Comparison of ENCODE assay signal across 1 cellular context in the genomic region with DNA sequence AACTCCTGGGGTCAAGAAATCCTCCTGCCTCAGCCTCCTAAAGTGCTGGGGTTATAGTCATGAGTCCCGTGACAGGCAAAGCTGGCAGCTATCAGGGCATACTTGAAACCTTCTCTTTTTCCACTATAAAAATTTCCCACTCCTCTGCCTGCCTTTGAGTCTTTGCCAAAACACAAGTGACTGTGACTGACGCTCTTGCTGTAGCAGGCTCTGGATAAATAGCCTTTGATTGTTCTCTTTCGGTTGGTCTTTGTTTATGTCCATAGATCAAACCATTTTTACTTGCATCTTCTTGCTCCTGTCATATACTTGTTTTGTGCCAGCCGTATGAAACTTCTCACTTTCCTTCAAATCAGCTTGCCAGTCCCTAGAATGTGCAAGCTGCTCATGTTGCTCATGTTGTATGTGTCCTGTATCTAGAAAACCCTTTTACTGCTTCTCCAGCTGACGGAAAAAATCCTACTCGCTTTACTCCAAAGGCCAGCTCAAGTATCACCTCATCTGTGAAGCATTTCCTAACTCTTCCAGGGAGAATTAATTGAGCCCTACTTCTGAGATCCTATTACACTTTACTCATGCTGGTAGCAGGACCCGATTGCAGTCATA.
TF ChIP-seq lines count a peak whose summit lies in the region.

No MANE protein-coding gene starts in this region.

TF ChIP-seq in H1, 55 proteins besides CTCF, POLR2A, EP300 and RAD21:
- TF ChIP-seq CHD2 (IDR thresholded peaks at IDR 0.05; ENCODE audit: low read length): no peak
- no peak for TF ChIP-seq YY1 (IDR thresholded peaks at IDR 0.05; ENCODE audit: low read depth, low read length)
- TF ChIP-seq SP1 (IDR thresholded peaks at IDR 0.05; ENCODE audit: low read depth, low read length): no peak
- TF ChIP-seq SAP30 (IDR thresholded peaks at IDR 0.05; ENCODE audit: insufficient read depth, insufficient replicate concordance, low read length): no peak
- no peak for TF ChIP-seq CBX8 (IDR thresholded peaks at IDR 0.05; ENCODE audit: borderline replicate concordance, low read depth, low read length)
- no peak for TF ChIP-seq ASH2L (IDR thresholded peaks at IDR 0.05; ENCODE audit: low read length)
- no peak for TF ChIP-seq TEAD4 (IDR thresholded peaks at IDR 0.05; ENCODE audit: low read depth, low read length)
- TF ChIP-seq RNF2 (IDR thresholded peaks at IDR 0.05; ENCODE audit: borderline replicate concordance, low read depth, low read length, missing control alignments, poor library complexity, severe bottlenecking): no peak
- no peak for TF ChIP-seq POLR2AphosphoS5 (IDR thresholded peaks at IDR 0.05; ENCODE audit: low read depth, low read length)
- TF ChIP-seq TAF1 (IDR thresholded peaks at IDR 0.05; ENCODE audit: low read depth, low read length): no peak
- TF ChIP-seq EGR1 (IDR thresholded peaks at IDR 0.05; ENCODE audit: borderline replicate concordance, low read depth, low read length): no peak
- no peak for TF ChIP-seq CBX5 (IDR thresholded peaks at IDR 0.05; ENCODE audit: low read depth, low read length)
- TF ChIP-seq RFX5 (IDR thresholded peaks at IDR 0.05; ENCODE audit: borderline replicate concordance, low read depth, low read length): no peak
- TF ChIP-seq, protein P1, sequence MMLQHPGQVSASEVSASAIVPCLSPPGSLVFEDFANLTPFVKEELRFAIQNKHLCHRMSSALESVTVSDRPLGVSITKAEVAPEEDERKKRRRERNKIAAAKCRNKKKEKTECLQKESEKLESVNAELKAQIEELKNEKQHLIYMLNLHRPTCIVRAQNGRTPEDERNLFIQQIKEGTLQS (IDR thresholded peaks at IDR 0.05; ENCODE audit: insufficient read depth, low read depth, low read length): no peak
- TF ChIP-seq TCF12 (IDR thresholded peaks at IDR 0.05; ENCODE audit: low read depth, low read length): no peak
- TF ChIP-seq CTBP2 (IDR thresholded peaks at IDR 0.05; ENCODE audit: borderline replicate concordance, insufficient read depth, insufficient read length, low read length): no peak
- TF ChIP-seq, protein P2, sequence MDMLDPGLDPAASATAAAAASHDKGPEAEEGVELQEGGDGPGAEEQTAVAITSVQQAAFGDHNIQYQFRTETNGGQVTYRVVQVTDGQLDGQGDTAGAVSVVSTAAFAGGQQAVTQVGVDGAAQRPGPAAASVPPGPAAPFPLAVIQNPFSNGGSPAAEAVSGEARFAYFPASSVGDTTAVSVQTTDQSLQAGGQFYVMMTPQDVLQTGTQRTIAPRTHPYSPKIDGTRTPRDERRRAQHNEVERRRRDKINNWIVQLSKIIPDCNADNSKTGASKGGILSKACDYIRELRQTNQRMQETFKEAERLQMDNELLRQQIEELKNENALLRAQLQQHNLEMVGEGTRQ (IDR thresholded peaks at IDR 0.05; ENCODE audit: low read length): no peak
